In genomic region chr2:45674035-45674791, GRCh38 we compare ENCODE assay signal across 1 cellular context.
TF ChIP-seq lines count a peak whose summit lies in the region.

No MANE protein-coding gene starts in this region.

TF ChIP-seq in HCT116, 20 proteins besides CTCF, POLR2A, EP300 and RAD21 (continued from another document):
- TF ChIP-seq ATF3 (IDR thresholded peaks at IDR 0.05) = no peak
TF ChIP-seq in HCT116: peak in this region for 1.
